In genomic region chr10:79905322-79906314, GRCh38 we compare ENCODE assay signal across 8 cellular contexts. TPM values are rescaled to one million over a fixed set of nuclear protein-coding genes. Genes with fewer than 3 reads are reported as not detected.
A peak's percentile ranks its signal among the peaks of the same experiment; 100 is the strongest.
DNase-seq lines count a peak whose midpoint lies in the region; ATAC-seq and TF ChIP-seq lines count a peak whose summit lies in the region.

No MANE protein-coding gene starts in this region.

- H3K4me3 Mint-ChIP-seq in activated T-helper 1 cell treated with anti-CD3 and anti-CD28 coated beads, Interleukin-12 subunit alpha, Interleukin-12 subunit beta, Interleukin-2, Interleukin-4 antibody, amounts not matched to agents 30 ng/mL and 10 ng/mL and 1 ng/mL, durations not matched to agents 14 hours and 24 hours and 36 hours: peak overlapping the region; percentile 94

- no peak for TF ChIP-seq CTCF in heart right ventricle (IDR thresholded peaks at IDR 0.05)
- no peak for TF ChIP-seq CTCF in retinal pigment epithelial cell (conservative IDR thresholded peaks at IDR 0.05; ENCODE audit: low read depth, low read length)

- WGBS in heart right ventricle, 2 donors: 22 to 24% methylated on average over 10 of the region's 10 CpGs

- ATAC-seq in heart right ventricle: peak in 6 of 8 donors; percentile 46 to 79 (median 63)
- no peak for ATAC-seq in GM18517 (IDR thresholded peaks at IDR 0.05; ENCODE audit: unreplicated experiment)
- no peak for ATAC-seq in GM18520 (IDR thresholded peaks at IDR 0.05; ENCODE audit: unreplicated experiment)

- no peaks in the 10 kb centered on the region for H3K9me3 Mint-ChIP-seq in activated T-helper 1 cell treated with anti-CD3 and anti-CD28 coated beads, Interleukin-12 subunit alpha, Interleukin-12 subunit beta, Interleukin-2, Interleukin-4 antibody, amounts not matched to agents 30 ng/mL and 10 ng/mL and 1 ng/mL, durations not matched to agents 14 hours and 24 hours and 36 hours

- H3K27ac ChIP-seq in heart right ventricle: peak overlapping the region; percentile 2 to 92 (median 80)

- DNase-seq in stimulated activated CD4-positive, alpha-beta T cell treated with anti-CD3 and anti-CD28 coated beads, Interleukin-2, amount 100 ng/mL, for 4 hours (ENCODE audit: low read depth): peak; percentile 9
- DNase-seq in stimulated activated CD4-positive, alpha-beta T cell treated with anti-CD3 and anti-CD28 coated beads, Interleukin-2, amount 100 ng/mL, for 48 hours: no peak
- no peak for DNase-seq in activated T-helper 1 cell treated with anti-CD3 and anti-CD28 coated beads, Interleukin-12 subunit alpha, Interleukin-12 subunit beta, Interleukin-2, Interleukin-4 antibody, amounts not matched to agents 30 ng/mL and 10 ng/mL and 1 ng/mL, durations not matched to agents 14 hours and 24 hours and 36 hours (ENCODE audit: low spot score)
- DNase-seq in heart right ventricle: no peak
- no peak for DNase-seq in retinal pigment epithelial cell (ENCODE audit: low read depth)
- no peak for DNase-seq in NCI-H1930 (lab: John Stamatoyannopoulos, UW)

- peaks cover 0 to 34% (median 7%) of the 10 kb centered on the region in 9 donors for H3K4me1 ChIP-seq in heart right ventricle

- no peak overlapping the region for H3K27ac Mint-ChIP-seq in activated T-helper 1 cell treated with anti-CD3 and anti-CD28 coated beads, Interleukin-12 subunit alpha, Interleukin-12 subunit beta, Interleukin-2, Interleukin-4 antibody, amounts not matched to agents 30 ng/mL and 10 ng/mL and 1 ng/mL, durations not matched to agents 14 hours and 24 hours and 36 hours

- peaks cover 0 to 23% (median 0%) of the 10 kb centered on the region in 7 donors for H3K27me3 ChIP-seq in heart right ventricle

- peaks cover 0 to 3% (median 0%) of the 10 kb centered on the region in 11 donors for H3K9me3 ChIP-seq in heart right ventricle

- peaks cover 0 to 12% (median 0%) of the 10 kb centered on the region in 9 donors for H3K36me3 ChIP-seq in heart right ventricle

- H3K4me3 ChIP-seq in heart right ventricle (peak overlapping the region; percentile 41 to 93 (median 67)), retinal pigment epithelial cell (ENCODE audit: low read length) (peak overlapping the region; percentile 73)

- H3K36me3 Mint-ChIP-seq in activated T-helper 1 cell treated with anti-CD3 and anti-CD28 coated beads, Interleukin-12 subunit alpha, Interleukin-12 subunit beta, Interleukin-2, Interleukin-4 antibody, amounts not matched to agents 30 ng/mL and 10 ng/mL and 1 ng/mL, durations not matched to agents 14 hours and 24 hours and 36 hours (ENCODE audit: low read depth): peaks cover 6% of the 10 kb centered on the region

- intact Hi-C loops in activated T-helper 1 cell treated with anti-CD3 and anti-CD28 coated beads, Interleukin-12 subunit alpha, Interleukin-12 subunit beta, Interleukin-2, Interleukin-4 antibody, amounts not matched to agents 30 ng/mL and 10 ng/mL and 1 ng/mL, durations not matched to agents 14 hours and 24 hours and 36 hours (cut with micrococcal nuclease): no loop called here
- intact Hi-C loops in heart right ventricle (cut with DNase I): no loop called here

- peaks cover 13% of the 10 kb centered on the region for H3K4me1 Mint-ChIP-seq in activated T-helper 1 cell treated with anti-CD3 and anti-CD28 coated beads, Interleukin-12 subunit alpha, Interleukin-12 subunit beta, Interleukin-2, Interleukin-4 antibody, amounts not matched to agents 30 ng/mL and 10 ng/mL and 1 ng/mL, durations not matched to agents 14 hours and 24 hours and 36 hours (ENCODE audit: low read depth)

- peaks cover 36% of the 10 kb centered on the region for H3K27me3 Mint-ChIP-seq in activated T-helper 1 cell treated with anti-CD3 and anti-CD28 coated beads, Interleukin-12 subunit alpha, Interleukin-12 subunit beta, Interleukin-2, Interleukin-4 antibody, amounts not matched to agents 30 ng/mL and 10 ng/mL and 1 ng/mL, durations not matched to agents 14 hours and 24 hours and 36 hours (ENCODE audit: insufficient read depth)

RNA-seq across cellular contexts. Expression of gene SFTPD, which starts 43.3 kb away (rescaled TPM):
- not detected in 2 replicates for total RNA-seq in activated T-helper 1 cell treated with anti-CD3 and anti-CD28 coated beads, Interleukin-12 subunit alpha, Interleukin-12 subunit beta, Interleukin-2, Interleukin-4 antibody, amounts not matched to agents 30 ng/mL and 10 ng/mL and 1 ng/mL, durations not matched to agents 14 hours and 24 hours and 36 hours
- 1 to 10 TPM in 4 of 10 donors, under 1 TPM in 6; 0.29 to 2.2 (median 0.87) TPM for total RNA-seq in heart right ventricle
- polyA plus RNA-seq in heart right ventricle: under 1 TPM in 1 of 2 donors, not detected in 1; 0.22 TPM

Comparison
In these comparisons a context has a peak if more than half of its experiments do, and no peak if none do; other contexts are left out.
1. ATAC-seq: peak in heart right ventricle (6 of 8); none in GM18517 (single experiment) and GM18520 (single experiment).